Comparison of ENCODE assay signal across 2 cellular contexts in the genomic region with DNA sequence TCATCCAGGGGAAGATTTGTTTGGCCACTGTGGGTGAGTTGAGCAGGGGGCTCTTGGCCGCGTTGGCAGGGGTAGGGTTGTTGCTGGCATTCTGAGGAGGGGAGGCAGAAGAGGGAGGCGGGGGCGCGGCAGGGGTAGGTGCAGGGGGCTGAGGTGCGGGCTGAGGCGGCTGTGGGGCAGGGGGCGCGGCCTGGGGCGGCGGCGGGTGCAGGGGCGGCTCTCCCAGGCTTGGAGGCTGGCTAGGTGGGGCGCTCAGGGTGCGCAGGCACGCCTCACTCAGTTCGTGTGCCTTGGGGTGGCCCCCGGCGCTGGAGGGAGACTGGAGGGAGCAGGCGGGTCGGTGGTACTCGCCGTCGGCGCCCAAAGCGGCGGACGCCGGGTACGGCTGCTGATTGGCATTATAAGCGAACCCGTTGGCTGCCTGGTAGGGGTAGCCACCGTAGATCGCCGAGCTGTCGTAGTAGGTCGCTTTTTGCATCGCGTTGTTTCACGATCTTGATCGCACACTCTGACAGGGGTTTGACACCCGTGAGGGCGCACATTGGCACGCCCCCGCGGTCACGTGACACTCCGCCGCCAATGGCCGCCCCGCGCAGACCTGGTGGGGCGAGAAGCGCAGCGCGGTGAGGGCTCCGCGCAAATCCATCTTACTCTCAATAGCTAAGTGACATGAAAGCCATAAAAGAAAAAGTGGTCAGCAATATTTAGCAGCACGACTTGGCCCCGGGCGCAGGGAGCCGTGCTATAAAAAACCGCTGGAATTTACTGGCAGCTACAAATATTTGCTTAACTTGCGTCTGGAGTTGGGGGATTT.
A peak's percentile ranks its signal among the peaks of the same experiment; 100 is the strongest.
TF ChIP-seq lines count a peak whose summit lies in the region.

No MANE protein-coding gene starts in this region.

TF ChIP-seq in SK-N-SH, 30 proteins besides CTCF, POLR2A, EP300 and RAD21:
- TF ChIP-seq, protein P1, sequence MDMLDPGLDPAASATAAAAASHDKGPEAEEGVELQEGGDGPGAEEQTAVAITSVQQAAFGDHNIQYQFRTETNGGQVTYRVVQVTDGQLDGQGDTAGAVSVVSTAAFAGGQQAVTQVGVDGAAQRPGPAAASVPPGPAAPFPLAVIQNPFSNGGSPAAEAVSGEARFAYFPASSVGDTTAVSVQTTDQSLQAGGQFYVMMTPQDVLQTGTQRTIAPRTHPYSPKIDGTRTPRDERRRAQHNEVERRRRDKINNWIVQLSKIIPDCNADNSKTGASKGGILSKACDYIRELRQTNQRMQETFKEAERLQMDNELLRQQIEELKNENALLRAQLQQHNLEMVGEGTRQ (IDR thresholded peaks at IDR 0.05; ENCODE audit: borderline replicate concordance, low read depth, low read length): 0 out of 2 replicates have a peak, but pooled peaks have one; percentile 16
- TF ChIP-seq NRF1 (IDR thresholded peaks at IDR 0.05; ENCODE audit: low read depth, low read length): no peak
- TF ChIP-seq TCF12 (IDR thresholded peaks at IDR 0.05): no peak
- no peak for TF ChIP-seq RCOR1 (IDR thresholded peaks at IDR 0.05; ENCODE audit: low read length)
- TF ChIP-seq MEF2A (IDR thresholded peaks at IDR 0.05; ENCODE audit: borderline replicate concordance, low read depth): no peak
- no peak for TF ChIP-seq MXI1 (IDR thresholded peaks at IDR 0.05; ENCODE audit: low read depth, low read length)
- TF ChIP-seq, protein P2, sequence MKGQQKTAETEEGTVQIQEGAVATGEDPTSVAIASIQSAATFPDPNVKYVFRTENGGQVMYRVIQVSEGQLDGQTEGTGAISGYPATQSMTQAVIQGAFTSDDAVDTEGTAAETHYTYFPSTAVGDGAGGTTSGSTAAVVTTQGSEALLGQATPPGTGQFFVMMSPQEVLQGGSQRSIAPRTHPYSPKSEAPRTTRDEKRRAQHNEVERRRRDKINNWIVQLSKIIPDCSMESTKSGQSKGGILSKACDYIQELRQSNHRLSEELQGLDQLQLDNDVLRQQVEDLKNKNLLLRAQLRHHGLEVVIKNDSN (IDR thresholded peaks at IDR 0.05; ENCODE audit: borderline replicate concordance, low read depth): peak; percentile 73; the same call in 1 of the 2 replicates
- TF ChIP-seq NFIC (IDR thresholded peaks at IDR 0.05; ENCODE audit: borderline replicate concordance): no peak
- TF ChIP-seq TAF1 (IDR thresholded peaks at IDR 0.05; ENCODE audit: borderline replicate concordance, low read depth, low read length): no peak
- no peak for TF ChIP-seq POLR2AphosphoS5 (IDR thresholded peaks at IDR 0.05; ENCODE audit: low read depth, low read length)
- TF ChIP-seq RXRA (IDR thresholded peaks at IDR 0.05; ENCODE audit: borderline replicate concordance, low read depth): no peak
- no peak for TF ChIP-seq FOXM1 (IDR thresholded peaks at IDR 0.05; ENCODE audit: low read depth)
- no peak for TF ChIP-seq IRF3 (IDR thresholded peaks at IDR 0.05; ENCODE audit: low read depth, low read length)
- TF ChIP-seq FOXJ3 (CRISPR knock-in tag; IDR thresholded peaks at IDR 0.05): no peak
- no peak for TF ChIP-seq EZH2phosphoT487 (IDR thresholded peaks at IDR 0.05; ENCODE audit: borderline replicate concordance, low read depth)
- no peak for TF ChIP-seq GABPA (IDR thresholded peaks at IDR 0.05; ENCODE audit: low read depth)

TF ChIP-seq in SK-N-SH treated with all-trans-retinoic acid at 6 μM for 48 hours, 23 proteins besides CTCF, POLR2A, EP300 and RAD21:
- TF ChIP-seq TSHZ2 (CRISPR knock-in tag; IDR thresholded peaks at IDR 0.05): no peak
- no peak for TF ChIP-seq ZNF8 (CRISPR knock-in tag; IDR thresholded peaks at IDR 0.05)
- TF ChIP-seq PATZ1 (CRISPR knock-in tag; IDR thresholded peaks at IDR 0.05; ENCODE audit: borderline replicate concordance): no peak
- no peak for TF ChIP-seq TOX (CRISPR knock-in tag; IDR thresholded peaks at IDR 0.05; ENCODE audit: borderline replicate concordance)
- no peak for TF ChIP-seq ESRRG (CRISPR knock-in tag; IDR thresholded peaks at IDR 0.05)
- no peak for TF ChIP-seq ZC3H10 (CRISPR knock-in tag; IDR thresholded peaks at IDR 0.05)
- TF ChIP-seq RARB (CRISPR knock-in tag; IDR thresholded peaks at IDR 0.05): no peak
- TF ChIP-seq ZNF565 (CRISPR knock-in tag; conservative IDR thresholded peaks at IDR 0.05; ENCODE audit: low read depth): no peak
- TF ChIP-seq ZFP30 (CRISPR knock-in tag; IDR thresholded peaks at IDR 0.05): no peak
- no peak for TF ChIP-seq CSDC2 (CRISPR knock-in tag; IDR thresholded peaks at IDR 0.05)
- TF ChIP-seq SNAI2 (CRISPR knock-in tag; IDR thresholded peaks at IDR 0.05): no peak
